ENCODE assay signal across 32 cellular contexts in genomic region chr18:991441-991840, GRCh38.
"Had no signal": no experiment of that assay in that cellular context is flagged by ENCODE, and none has a peak within 500 bp of the region (broad histone marks: within the 10 kb centered on the region; RNA-seq: fewer than 3 reads in every experiment).

No MANE protein-coding gene starts in this region.

- H3K36me3 ChIP-seq: left lung, lower lobe of right lung, neural progenitor cell, neutrophil, ovary, stomach, thyroid gland, transverse colon, upper lobe of left lung, vagina had no signal

- H3K27me3 ChIP-seq: left lung, neural progenitor cell, neutrophil, ovary, stomach, testis, thyroid gland, transverse colon, upper lobe of left lung, vagina had no signal

- H3K27ac Mint-ChIP-seq: immature natural killer cell; mesothelial cell of epicardium; naive B cell; natural killer cell; nephron progenitor cell; neural progenitor cell; progenitor cell of endocrine pancreas; stimulated activated naive B cell treated with anti-CD40 and anti-IgM and Interleukin-4, amounts not matched to agents 10 μg/mL and 1 μg/mL and 100 μg/mL, for 72 hours had no signal

- H2AFZ ChIP-seq: neural progenitor cell had no signal

- H3K9me3 ChIP-seq: lower lobe of right lung, neutrophil, ovary, testis, thyroid gland, upper lobe of left lung, vagina had no signal

- H3K36me3 Mint-ChIP-seq: natural killer cell, neural progenitor cell had no signal

- H3K4me1 Mint-ChIP-seq: immature natural killer cell; mesothelial cell of epicardium; naive B cell; natural killer cell; nephron progenitor cell; stimulated activated naive B cell treated with anti-CD40 and anti-IgM and Interleukin-4, amounts not matched to agents 10 μg/mL and 1 μg/mL and 100 μg/mL, for 72 hours had no signal

- H3K27me3 Mint-ChIP-seq: progenitor cell of endocrine pancreas; stimulated activated naive B cell treated with anti-CD40 and anti-IgM and Interleukin-4, amounts not matched to agents 10 μg/mL and 1 μg/mL and 100 μg/mL, for 72 hours had no signal

- DNase-seq: hypothalamus; immature natural killer cell; kidney; left colon; left lung; lower lobe of right lung; mesendoderm; naive B cell; natural killer cell; nephron progenitor cell; occipital lobe; ovary; retina; right cardiac atrium; stimulated activated CD4-positive, alpha-beta T cell treated with anti-CD3 and anti-CD28 coated beads, Interleukin-12 subunit alpha, Interleukin-12 subunit beta, amount 100 ng/mL, for 4 hours; stimulated activated CD4-positive, alpha-beta T cell treated with anti-CD3 and anti-CD28 coated beads, Interleukin-15, amount 100 ng/mL, for 24 hours; stimulated activated CD4-positive, alpha-beta T cell treated with anti-CD3 and anti-CD28 coated beads, Interleukin-2, amount 100 ng/mL, for 24 hours; stimulated activated CD4-positive, alpha-beta T cell treated with anti-CD3 and anti-CD28 coated beads, Interleukin-4, amount 100 ng/mL, for 1 hour; stimulated activated naive B cell treated with anti-CD40 and anti-IgM and Interleukin-4, amounts not matched to agents 10 μg/mL and 1 μg/mL and 100 μg/mL, for 72 hours; stimulated activated naive CD8-positive, alpha-beta T cell treated with anti-CD3 and anti-CD28 coated beads, Interleukin-15, Interleukin-2, amounts not matched to agents 100 U/mL and 50 U/mL, for 24 hours; stomach; testis; thyroid gland; transverse colon; upper lobe of left lung had no signal

- H3K4me1 ChIP-seq: left lung, lower lobe of right lung, stomach, testis, thyroid gland, transverse colon, vagina had no signal

- ATAC-seq: left colon; left lung; lower lobe of right lung; natural killer cell; right cardiac atrium; sciatic nerve; stimulated activated naive B cell treated with anti-CD40 and anti-IgM and Interleukin-4, amounts not matched to agents 10 μg/mL and 1 μg/mL and 100 μg/mL, for 72 hours; stimulated activated naive CD8-positive, alpha-beta T cell treated with anti-CD3 and anti-CD28 coated beads, Interleukin-15, Interleukin-2, amounts not matched to agents 100 U/mL and 50 U/mL, for 24 hours had no signal

- H3K9ac ChIP-seq: neural progenitor cell had no signal

- H3K27ac ChIP-seq: left lung, lower lobe of right lung, neural progenitor cell, neutrophil, ovary, skin epidermis, stomach, testis, thyroid gland, transverse colon, upper lobe of left lung, vagina had no signal

- H3K4me3 Mint-ChIP-seq: immature natural killer cell; mesothelial cell of epicardium; naive B cell; natural killer cell; nephron progenitor cell; neural progenitor cell; stimulated activated naive B cell treated with anti-CD40 and anti-IgM and Interleukin-4, amounts not matched to agents 10 μg/mL and 1 μg/mL and 100 μg/mL, for 72 hours had no signal

- H3K4me2 ChIP-seq: neural progenitor cell had no signal

- H3K4me3 ChIP-seq: left lung, lower lobe of right lung, neural progenitor cell, ovary, skin epidermis, stomach, testis, thyroid gland, transverse colon, upper lobe of left lung, vagina had no signal
